In genomic region chr22:35553341-35553740, GRCh38 we compare ENCODE assay signal across 20 cellular contexts. TPM values are rescaled to one million over a fixed set of nuclear protein-coding genes. Genes with fewer than 3 reads are reported as not detected.
"Had no signal": no experiment of that assay in that cellular context is flagged by ENCODE, and none has a peak within 500 bp of the region (broad histone marks: within the 10 kb centered on the region; RNA-seq: fewer than 3 reads in every experiment).

No MANE protein-coding gene starts in this region.

- H3K27ac Mint-ChIP-seq: activated CD4-positive, alpha-beta T cell treated with anti-CD3 and anti-CD28 coated beads, Interleukin-2, amount 10 ng/mL, durations not matched to agents 24 days and 14 days; activated CD8-positive, alpha-beta memory T cell treated with anti-CD3 and anti-CD28 coated beads, Interleukin-2, amount 10 ng/mL, durations not matched to agents 7 days and 5 days; activated T-helper 1 cell treated with anti-CD3 and anti-CD28 coated beads, Interleukin-12 subunit alpha, Interleukin-12 subunit beta, Interleukin-2, Interleukin-4 antibody, amounts not matched to agents 30 ng/mL and 10 ng/mL and 1 ng/mL, durations not matched to agents 14 hours and 24 hours and 36 hours had no signal

- DNase-seq: activated CD4-positive, alpha-beta T cell treated with anti-CD3 and anti-CD28 coated beads, Interleukin-2, amount 10 ng/mL, durations not matched to agents 24 days and 14 days; activated CD4-positive, alpha-beta T cell treated with anti-CD3 and anti-CD28 coated beads, Interleukin-2, amount 50 U/mL, for 48 hours; activated CD4-positive, CD25-positive, alpha-beta regulatory T cell treated with anti-CD3 and anti-CD28 coated beads, Interleukin-2, amount 50 U/mL, for 72 hours; activated CD8-positive, alpha-beta memory T cell treated with anti-CD3 and anti-CD28 coated beads, Interleukin-2, amount 10 ng/mL, durations not matched to agents 7 days and 5 days; activated effector memory CD4-positive, alpha-beta T cell treated with Interleukin-2 at 50 U/mL for 16 hours; activated naive CD4-positive, alpha-beta T cell; activated T-cell treated with anti-CD3 and anti-CD28 coated beads, Interleukin-2, amount 50 U/mL, for 24 hours; cerebellar nuclear complex; NCI-H1105 treated with DMSO at 0.1 percent for 48 hours; NCI-H1436 treated with DMSO at 0.1 percent for 48 hours; NCI-H187; NCI-H2081; NCI-H510A treated with DMSO at 0.1 percent for 48 hours; PC-3; SHP77 treated with DMSO at 0.1 percent for 48 hours; T-helper 9 cell had no signal

- H3K9me3 Mint-ChIP-seq: activated CD4-positive, alpha-beta T cell treated with anti-CD3 and anti-CD28 coated beads, Interleukin-2, amount 10 ng/mL, durations not matched to agents 24 days and 14 days; activated naive CD4-positive, alpha-beta T cell treated with anti-CD3 and anti-CD28 coated beads, Interleukin-2, amount 50 U/mL, for 24 hours; activated T-cell treated with anti-CD3 and anti-CD28 coated beads, Interleukin-2, amount 50 U/mL, for 24 hours; activated T-helper 1 cell treated with anti-CD3 and anti-CD28 coated beads, Interleukin-12 subunit alpha, Interleukin-12 subunit beta, Interleukin-2, Interleukin-4 antibody, amounts not matched to agents 30 ng/mL and 10 ng/mL and 1 ng/mL, durations not matched to agents 14 hours and 24 hours and 36 hours; T-helper 1 cell treated with Interleukin-12 subunit alpha and Interleukin-12 subunit beta and Interleukin-4 antibody, amounts not matched to agents 30 μg/mL and 1 μg/mL, for 36 hours; WTC11 had no signal

- H3K4me3 Mint-ChIP-seq: activated CD8-positive, alpha-beta memory T cell treated with anti-CD3 and anti-CD28 coated beads, Interleukin-2, amount 10 ng/mL, durations not matched to agents 7 days and 5 days; activated T-cell treated with anti-CD3 and anti-CD28 coated beads, Interleukin-2, amount 50 U/mL, for 24 hours; activated T-helper 1 cell treated with anti-CD3 and anti-CD28 coated beads, Interleukin-12 subunit alpha, Interleukin-12 subunit beta, Interleukin-2, Interleukin-4 antibody, amounts not matched to agents 30 ng/mL and 10 ng/mL and 1 ng/mL, durations not matched to agents 14 hours and 24 hours and 36 hours had no signal

- ATAC-seq: PC-3 had no signal

- H3K36me3 Mint-ChIP-seq: activated CD8-positive, alpha-beta memory T cell treated with anti-CD3 and anti-CD28 coated beads, Interleukin-2, amount 10 ng/mL, durations not matched to agents 7 days and 5 days; activated naive CD4-positive, alpha-beta T cell treated with anti-CD3 and anti-CD28 coated beads, Interleukin-2, amount 50 U/mL, for 24 hours; WTC11 had no signal

- H3K27me3 Mint-ChIP-seq: activated naive CD4-positive, alpha-beta T cell treated with anti-CD3 and anti-CD28 coated beads, Interleukin-2, amount 50 U/mL, for 24 hours had no signal

RNA-seq across cellular contexts. Expression of gene RASD2, which starts 12.7 kb away (rescaled TPM):
- total RNA-seq: activated CD4-positive, alpha-beta T cell treated with anti-CD3 and anti-CD28 coated beads, Interleukin-2, amount 10 ng/mL, durations not matched to agents 24 days and 14 days; activated T-helper 1 cell treated with anti-CD3 and anti-CD28 coated beads, Interleukin-12 subunit alpha, Interleukin-12 subunit beta, Interleukin-2, Interleukin-4 antibody, amounts not matched to agents 30 ng/mL and 10 ng/mL and 1 ng/mL, durations not matched to agents 14 hours and 24 hours and 36 hours had no signal
